Comparison of ENCODE assay signal across 16 cellular contexts in genomic region chr21:33022489-33022827, GRCh38. TPM values are rescaled to one million over a fixed set of nuclear protein-coding genes. Genes with fewer than 3 reads are reported as not detected.
DNase-seq lines count a peak whose midpoint lies in the region; TF ChIP-seq lines count a peak whose summit lies in the region.
"Had no signal": no experiment of that assay in that cellular context is flagged by ENCODE, and none has a peak within 500 bp of the region (broad histone marks: within the 10 kb centered on the region; RNA-seq: fewer than 3 reads in every experiment).

No MANE protein-coding gene starts in this region.

- DNase-seq in Caco-2 (no peak), HFFc6 (no peak), coronary artery (ENCODE audit: low spot score) (peak; percentile 49), neural crest cell (ENCODE audit: low read depth, low spot score) (no peak), NCI-H1092 (lab: John Stamatoyannopoulos, UW) (no peak), RWPE1 (ENCODE audit: low spot score) (no peak), NCI-H526 (lab: John Stamatoyannopoulos, UW) (no peak)
- DNase-seq in stimulated activated CD4-positive, alpha-beta T cell treated with anti-CD3 and anti-CD28 coated beads, Interleukin-2, amount 100 ng/mL, for 24 hours, result no peak
- DNase-seq: activated CD4-positive, alpha-beta T cell treated with anti-CD3 and anti-CD28 coated beads for 36 hours; activated naive CD4-positive, alpha-beta T cell treated with anti-CD3 and anti-CD28 coated beads for 36 hours; MV-4-11; occipital lobe; OCI-M1; small intestine had no signal

- H3K4me1 Mint-ChIP-seq in Caco-2 (ENCODE audit: low read depth, unreplicated experiment), result no peaks in the 10 kb centered on the region
- H3K4me1 Mint-ChIP-seq in HFFc6 (ENCODE audit: low read depth), result no peaks in the 10 kb centered on the region
- H3K4me1 Mint-ChIP-seq in neural crest cell, result peaks cover 50% of the 10 kb centered on the region

- H3K27ac Mint-ChIP-seq in Caco-2 (ENCODE audit: unreplicated experiment) (no peak overlapping the region), HFFc6 (no peak overlapping the region), neural crest cell (ENCODE audit: unreplicated experiment) (no peak overlapping the region)
- H3K27ac Mint-ChIP-seq: activated CD4-positive, alpha-beta T cell treated with anti-CD3 and anti-CD28 coated beads for 36 hours; activated naive CD4-positive, alpha-beta T cell treated with anti-CD3 and anti-CD28 coated beads for 36 hours had no signal

- POLR2A ChIA-PET in Caco-2 (lab: Charles Lee), result no interaction called here
- POLR2A ChIA-PET in RWPE1 (lab: Yijun Ruan, JAX; ENCODE audit: low non-redundant PET), result no interaction called here

- peaks cover 33% of the 10 kb centered on the region for H3K27me3 Mint-ChIP-seq in Caco-2 (ENCODE audit: insufficient read depth, unreplicated experiment)
- H3K27me3 Mint-ChIP-seq in HFFc6 (ENCODE audit: insufficient read depth), result peaks cover 84% of the 10 kb centered on the region
- peaks cover 94% of the 10 kb centered on the region for H3K27me3 Mint-ChIP-seq in neural crest cell (ENCODE audit: low read depth)

- BruUV-seq in Caco-2 (replicated peaks; lab: Mats Ljungman, UMichigan), result no TSS peak

- no peaks in the 10 kb centered on the region for H3K36me3 ChIP-seq in Caco-2 (ENCODE audit: control insufficient read depth, insufficient read depth, low read length)

- no peaks in the 10 kb centered on the region; the same call in 1 of the 2 replicates for H3K27me3 ChIP-seq in Caco-2 (replicated peaks; ENCODE audit: control insufficient read depth, insufficient read depth, low read length)

- no peak overlapping the region for H3K4me3 ChIP-seq in Caco-2 (ENCODE audit: low read depth, low read length)
- no peak overlapping the region for H3K4me3 ChIP-seq in coronary artery

- H3K4me1 ChIP-seq in Caco-2, result no peaks in the 10 kb centered on the region

- peak overlapping the region; percentile 64 for H3K4me3 Mint-ChIP-seq in Caco-2 (ENCODE audit: unreplicated experiment)
- H3K4me3 Mint-ChIP-seq in HFFc6, result 0 out of 2 replicates have a peak overlapping the region, but pooled peaks have one; percentile 34
- H3K4me3 Mint-ChIP-seq in neural crest cell, result peak overlapping the region; percentile 76
- H3K4me3 Mint-ChIP-seq: activated CD4-positive, alpha-beta T cell treated with anti-CD3 and anti-CD28 coated beads for 36 hours; activated naive CD4-positive, alpha-beta T cell treated with anti-CD3 and anti-CD28 coated beads for 36 hours had no signal

- H3K9me3 ChIP-seq in Caco-2, result no peaks in the 10 kb centered on the region

- H3K36me3 Mint-ChIP-seq in Caco-2 (ENCODE audit: insufficient read depth, unreplicated experiment) (no peaks in the 10 kb centered on the region), HFFc6 (ENCODE audit: low read depth) (no peaks in the 10 kb centered on the region), neural crest cell (ENCODE audit: low read depth) (peaks cover 5% of the 10 kb centered on the region)

- H3K27ac ChIP-seq in coronary artery, result no peak overlapping the region
- H3K27ac ChIP-seq in RWPE1, result no peak overlapping the region

- CTCF ChIA-PET in Caco-2 (lab: Charles Lee), result no interaction called here
- CTCF ChIA-PET in RWPE1 (lab: Yijun Ruan, JAX), result interaction anchor here (0.6 kb wide), 1 partner anchor 1236 kb away, joined by 3 read pairs; no protein-coding TSS in a partner anchor

- H3K9me3 Mint-ChIP-seq in Caco-2 (ENCODE audit: unreplicated experiment), result no peaks in the 10 kb centered on the region
- H3K9me3 Mint-ChIP-seq in HFFc6, result no peaks in the 10 kb centered on the region
- H3K9me3 Mint-ChIP-seq in neural crest cell, result no peaks in the 10 kb centered on the region
- H3K9me3 Mint-ChIP-seq: activated naive CD4-positive, alpha-beta T cell treated with anti-CD3 and anti-CD28 coated beads for 36 hours had no signal

- TF ChIP-seq CTCF in Caco-2 (IDR thresholded peaks at IDR 0.05; ENCODE audit: insufficient read depth in 1 of 2, low read depth in 1 of 2, low read length in 1 of 2, severe bottlenecking in 1 of 2, unreplicated experiment in 1 of 2) (no peak), HFFc6 (IDR thresholded peaks at IDR 0.05) (no peak), coronary artery (IDR thresholded peaks at IDR 0.05) (no peak), neural crest cell (conservative IDR thresholded peaks at IDR 0.05) (no peak), RWPE1 (conservative IDR thresholded peaks at IDR 0.05; ENCODE audit: low read depth) (no peak)

- intact Hi-C loops in Caco-2 (cut with micrococcal nuclease; ENCODE audit: unreplicated experiment), result no loop called here

RNA-seq across cellular contexts. Expression of gene OLIG2, which starts 3.3 kb away (rescaled TPM):
- not detected in 2 replicates for total RNA-seq in Caco-2 (2022)
- not detected for total RNA-seq in HFFc6 (2021; fragmentation: NEBNext Ultra II Directional; extraction: Animal tissue kit (Norgen Biotek cat#: 25700))
- total RNA-seq in neural crest cell, result 5.4 TPM in 2 replicates
- total RNA-seq: activated CD4-positive, alpha-beta T cell treated with anti-CD3 and anti-CD28 coated beads for 36 hours; activated naive CD4-positive, alpha-beta T cell treated with anti-CD3 and anti-CD28 coated beads for 36 hours; HT1080; lung microvascular endothelial cell had no signal

RNA-seq across cellular contexts. Expression of gene OLIG1, which starts 47.5 kb away (rescaled TPM):
- total RNA-seq in Caco-2 (2022), result not detected in 2 replicates
- not detected for total RNA-seq in HFFc6 (2021; fragmentation: NEBNext Ultra II Directional; extraction: Animal tissue kit (Norgen Biotek cat#: 25700))
- 5.4 and 8.4 TPM in 2 replicates for total RNA-seq in neural crest cell
- total RNA-seq: activated CD4-positive, alpha-beta T cell treated with anti-CD3 and anti-CD28 coated beads for 36 hours; activated naive CD4-positive, alpha-beta T cell treated with anti-CD3 and anti-CD28 coated beads for 36 hours; HT1080; lung microvascular endothelial cell had no signal
